21 cellular contexts compared by ENCODE assay signal in the genomic region with DNA sequence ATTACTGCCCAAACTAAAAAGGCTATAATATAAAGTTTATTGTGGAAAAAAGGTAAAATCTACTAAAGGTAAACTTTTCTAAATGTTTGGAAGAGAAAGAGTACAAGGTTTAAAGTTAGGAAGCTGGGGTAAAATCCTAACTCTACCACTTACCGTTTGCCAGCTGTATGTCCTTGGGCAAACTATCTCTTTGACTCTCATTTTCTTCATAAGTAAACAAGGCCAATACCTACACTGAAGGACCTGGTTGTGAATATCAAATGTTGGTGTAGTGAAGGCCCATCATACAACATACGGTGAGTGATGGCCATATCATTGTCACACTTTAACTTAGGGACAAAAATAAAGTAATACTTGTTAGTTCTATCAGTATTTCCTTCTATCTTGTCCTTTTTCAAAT. TPM values are rescaled to one million over a fixed set of nuclear protein-coding genes. Genes with fewer than 3 reads are reported as not detected.
DNase-seq lines count a peak whose midpoint lies in the region; ATAC-seq and TF ChIP-seq lines count a peak whose summit lies in the region.
"Had no signal": no experiment of that assay in that cellular context is flagged by ENCODE, and none has a peak within 500 bp of the region (broad histone marks: within the 10 kb centered on the region; RNA-seq: fewer than 3 reads in every experiment).

No MANE protein-coding gene starts in this region.

- H3K36me3 ChIP-seq in right lobe of liver, result peaks cover 0 to 8% (median 3%) of the 10 kb centered on the region in 4 donors

- 62% methylated on average over 2 of the region's 2 CpGs for WGBS in right lobe of liver (ENCODE audit: insufficient coverage, low coverage, low lambda C conversion rate, missing lambda C conversion rate)

- DNase-seq in natural killer cell (no peak), left lobe of liver (ENCODE audit: low spot score) (no peak), right lobe of liver (no peak)
- no peak for DNase-seq in natural killer cell treated with Interleukin-12 subunit alpha and Interleukin-12 subunit beta and Interleukin-15 and Interleukin-18, amount 100 ng/mL, for 72 hours (ENCODE audit: low spot score)
- DNase-seq: ACHN; AML-193; BE2C; CD4-positive, alpha-beta T cell; CD8-positive, alpha-beta memory T cell; DMS 273 treated with DMSO at 0.1 percent for 48 hours; DMS79; GF-D8; GOT3; HFFc6 had no signal

- TF ChIP-seq CTCF in natural killer cell (IDR thresholded peaks at IDR 0.05), result no peak
- TF ChIP-seq CTCF in right lobe of liver (IDR thresholded peaks at IDR 0.05), result no peak

- peaks cover 0 to 14% (median 0%) of the 10 kb centered on the region in 4 donors for H3K4me1 ChIP-seq in right lobe of liver
- H3K4me1 ChIP-seq: A549, BE2C, HAP-1 had no signal

- H3K27ac ChIP-seq in right lobe of liver, result no peak overlapping the region
- H3K27ac ChIP-seq: 22Rv1; A549; BLaER1 treated with 17β-estradiol and CSF1 and Interleukin-3, amounts not matched to agents 10 nM and 100 nM had no signal

- peaks cover 6 to 8% of the 10 kb centered on the region in 2 donors for H3K9me3 Mint-ChIP-seq in natural killer cell
- peaks cover 23% of the 10 kb centered on the region for H3K9me3 Mint-ChIP-seq in natural killer cell treated with Interleukin-12 subunit alpha and Interleukin-12 subunit beta and Interleukin-15 and Interleukin-18, amount 100 ng/mL, for 72 hours

- intact Hi-C loops in natural killer cell (cut with micrococcal nuclease) (loop anchor here (2.0 kb wide), 1 partner anchor 21 kb away; no protein-coding TSS in a partner anchor), right lobe of liver (cut with DNase I) (no loop called here)

- ATAC-seq in natural killer cell (no peak), left lobe of liver (peak; percentile 72), right lobe of liver (peak in 3 of 4 donors; percentile 38 to 62 (median 45)), GM18511 (IDR thresholded peaks at IDR 0.05; ENCODE audit: unreplicated experiment) (no peak), HG02798 (IDR thresholded peaks at IDR 0.05; ENCODE audit: poor library complexity, unreplicated experiment) (no peak)
- ATAC-seq in natural killer cell treated with Interleukin-12 subunit alpha and Interleukin-12 subunit beta and Interleukin-15 and Interleukin-18, amount 100 ng/mL, for 72 hours, result no peak
- ATAC-seq: A549 had no signal

- no peak overlapping the region for H3K4me3 ChIP-seq in right lobe of liver
- H3K4me3 ChIP-seq: A549; BLaER1 treated with 17β-estradiol and CSF1 and Interleukin-3, amounts not matched to agents 10 nM and 100 nM; HAP-1 had no signal

- no peak for TF ChIP-seq POLR2A in right lobe of liver (IDR thresholded peaks at IDR 0.05)

- H3K36me3 Mint-ChIP-seq in natural killer cell, result peaks cover 27% of the 10 kb centered on the region
- H3K36me3 Mint-ChIP-seq in natural killer cell treated with Interleukin-12 subunit alpha and Interleukin-12 subunit beta and Interleukin-15 and Interleukin-18, amount 100 ng/mL, for 72 hours, result peaks cover 26% of the 10 kb centered on the region

- peaks cover 0 to 6% (median 0%) of the 10 kb centered on the region in 4 donors for H3K9me3 ChIP-seq in right lobe of liver
- H3K9me3 ChIP-seq: BE2C had no signal

- peak overlapping the region; percentile 49 to 55 for H3K27ac Mint-ChIP-seq in natural killer cell
- H3K27ac Mint-ChIP-seq in natural killer cell treated with Interleukin-12 subunit alpha and Interleukin-12 subunit beta and Interleukin-15 and Interleukin-18, amount 100 ng/mL, for 72 hours, result no peak overlapping the region
- H3K27ac Mint-ChIP-seq: CD14-positive monocyte; CD4-positive, alpha-beta T cell; CD8-positive, alpha-beta memory T cell; HFFc6 had no signal

- H3K4me1 Mint-ChIP-seq in natural killer cell, result peaks cover 36 to 46% of the 10 kb centered on the region in 2 donors
- H3K4me1 Mint-ChIP-seq in natural killer cell treated with Interleukin-12 subunit alpha and Interleukin-12 subunit beta and Interleukin-15 and Interleukin-18, amount 100 ng/mL, for 72 hours (ENCODE audit: low read depth in 2 of 2), result peaks cover 20 to 28% of the 10 kb centered on the region in 2 donors
- H3K4me1 Mint-ChIP-seq: CD14-positive monocyte had no signal

- H3K4me3 Mint-ChIP-seq in natural killer cell, result no peak overlapping the region
- H3K4me3 Mint-ChIP-seq in natural killer cell treated with Interleukin-12 subunit alpha and Interleukin-12 subunit beta and Interleukin-15 and Interleukin-18, amount 100 ng/mL, for 72 hours, result no peak overlapping the region
- H3K4me3 Mint-ChIP-seq: CD14-positive monocyte; CD4-positive, alpha-beta T cell; CD8-positive, alpha-beta memory T cell; HFFc6 had no signal

- H3K27me3 Mint-ChIP-seq in natural killer cell (ENCODE audit: low read depth in 2 of 2), result no peaks in the 10 kb centered on the region
- H3K27me3 Mint-ChIP-seq in natural killer cell treated with Interleukin-12 subunit alpha and Interleukin-12 subunit beta and Interleukin-15 and Interleukin-18, amount 100 ng/mL, for 72 hours, result no peaks in the 10 kb centered on the region
- H3K27me3 Mint-ChIP-seq: CD4-positive, alpha-beta T cell; CD8-positive, alpha-beta memory T cell had no signal

- no peaks in the 10 kb centered on the region for H3K27me3 ChIP-seq in right lobe of liver
- H3K27me3 ChIP-seq: BE2C; BLaER1 treated with 17β-estradiol and CSF1 and Interleukin-3, amounts not matched to agents 10 nM and 100 nM had no signal

RNA-seq across cellular contexts. Expression of a gene that starts 34.9 kb away (rescaled TPM):
- total RNA-seq in natural killer cell (10 to 100 TPM; 28.7 to 34.4 (median 30.3) TPM), left lobe of liver (10.9 TPM), right lobe of liver (10 to 100 TPM in 3 of 6 experiments, 1 to 10 TPM in 3; 8.4 to 13.1 (median 10.3) TPM)
- total RNA-seq in natural killer cell treated with Interleukin-12 subunit alpha and Interleukin-12 subunit beta and Interleukin-15 and Interleukin-18, amount 100 ng/mL, for 72 hours, result 10 to 100 TPM; 29.2 to 33.9 TPM

RNA-seq across cellular contexts. Expression of a gene that starts 35.3 kb away (rescaled TPM):
- total RNA-seq in natural killer cell (10 to 100 TPM in 1 of 3 donors, 1 to 10 TPM in 2; 5.6 to 11.1 (median 9.2) TPM), left lobe of liver (5.1 TPM), right lobe of liver (1 to 10 TPM; 3.8 to 8.6 (median 6.3) TPM)
- total RNA-seq in natural killer cell treated with Interleukin-12 subunit alpha and Interleukin-12 subunit beta and Interleukin-15 and Interleukin-18, amount 100 ng/mL, for 72 hours, result 10 to 100 TPM; 10.7 to 12.6 TPM

Comparison
In these comparisons a context has a peak if more than half of its experiments do, and no peak if none do; other contexts are left out.
1. H3K27ac Mint-ChIP-seq: peak in natural killer cell (2 of 2); none in natural killer cell treated with Interleukin-12 subunit alpha and Interleukin-12 subunit beta and Interleukin-15 and Interleukin-18, amount 100 ng/mL, for 72 hours (0 of 2).
2. ATAC-seq: peak in left lobe of liver (single experiment) and right lobe of liver (3 of 4); none in natural killer cell (0 of 3), natural killer cell treated with Interleukin-12 subunit alpha and Interleukin-12 subunit beta and Interleukin-15 and Interleukin-18, amount 100 ng/mL, for 72 hours (0 of 2), GM18511 (single experiment) and HG02798 (single experiment).